27 cellular contexts compared by ENCODE assay signal in genomic region chr17:27452828-27453227, GRCh38.
"Had no signal": no experiment of that assay in that cellular context is flagged by ENCODE, and none has a peak within 500 bp of the region (broad histone marks: within the 10 kb centered on the region; RNA-seq: fewer than 3 reads in every experiment).

No MANE protein-coding gene starts in this region.

- H3K9me3 ChIP-seq: adrenal gland, SJCRH30 had no signal

- ATAC-seq: activated naive CD4-positive, alpha-beta T cell treated with anti-CD3 and anti-CD28 coated beads, Interleukin-2, amount 50 U/mL, for 72 hours; activated T-cell treated with anti-CD3 and anti-CD28 coated beads, Interleukin-2, amount 50 U/mL, for 72 hours; activated T-helper 17 cell treated with anti-CD3 and anti-CD28 coated beads, Interleukin-2, amount 50 U/mL, for 72 hours had no signal

- H3K27me3 Mint-ChIP-seq: activated T-helper 17 cell treated with anti-CD3 and anti-CD28 coated beads, Interleukin-2, amount 50 U/mL, for 72 hours had no signal

- DNase-seq: activated CD4-positive, alpha-beta memory T cell treated with anti-CD3 and anti-CD28 coated beads, Interleukin-2, amount 10 ng/mL, durations not matched to agents 7 days and 5 days; activated CD4-positive, alpha-beta T cell treated with anti-CD3 and anti-CD28 coated beads for 1 hour; activated CD4-positive, alpha-beta T cell treated with anti-CD3 and anti-CD28 coated beads for 48 hours; activated CD4-positive, CD25-positive, alpha-beta regulatory T cell; activated effector memory CD4-positive, alpha-beta T cell treated with anti-CD3 and anti-CD28 coated beads, Interleukin-2, amount 50 U/mL, for 16 hours; activated naive CD4-positive, alpha-beta T cell; activated T-cell treated with anti-CD3 and anti-CD28 coated beads, Interleukin-2, amount 50 U/mL, for 1 hour; activated T-cell treated with anti-CD3 and anti-CD28 coated beads, Interleukin-2, amount 50 U/mL, for 72 hours; adrenal gland; cerebellar nuclear complex; NCI-H1048; NCI-H1105 treated with DMSO at 0.1 percent for 48 hours; NCI-H1436; NCI-H1694; NCI-H1930; NCI-H2081 treated with DMSO at 0.1 percent for 48 hours; NCI-H345; NCI-H524 treated with DMSO at 0.1 percent for 48 hours; NCI-H748 treated with DMSO at 0.1 percent for 48 hours; NK-92 treated with Interleukin-12 subunit alpha and Interleukin-12 subunit beta, amount 100 ng/mL, for 24 hours; SHP77; WERI-Rb-1 had no signal

- H3K27ac Mint-ChIP-seq: activated CD4-positive, alpha-beta memory T cell treated with anti-CD3 and anti-CD28 coated beads, Interleukin-2, amount 10 ng/mL, durations not matched to agents 7 days and 5 days; activated naive CD4-positive, alpha-beta T cell treated with anti-CD3 and anti-CD28 coated beads, Interleukin-2, amount 50 U/mL, for 72 hours; activated T-cell treated with anti-CD3 and anti-CD28 coated beads, Interleukin-2, amount 50 U/mL, for 72 hours; activated T-helper 17 cell treated with anti-CD3 and anti-CD28 coated beads, Interleukin-2, amount 50 U/mL, for 72 hours; brain had no signal

- H3K4me3 ChIP-seq: adrenal gland, SJCRH30, SK-N-MC had no signal

- H3K36me3 ChIP-seq: adrenal gland, SJCRH30, WERI-Rb-1 had no signal

- H3K4me3 Mint-ChIP-seq: activated CD4-positive, alpha-beta memory T cell treated with anti-CD3 and anti-CD28 coated beads, Interleukin-2, amount 10 ng/mL, durations not matched to agents 7 days and 5 days; activated T-cell treated with anti-CD3 and anti-CD28 coated beads, Interleukin-2, amount 50 U/mL, for 72 hours; activated T-helper 17 cell treated with anti-CD3 and anti-CD28 coated beads, Interleukin-2, amount 50 U/mL, for 72 hours had no signal

- H3K9me3 Mint-ChIP-seq: activated CD4-positive, alpha-beta memory T cell treated with anti-CD3 and anti-CD28 coated beads, Interleukin-2, amount 10 ng/mL, durations not matched to agents 7 days and 5 days; activated naive CD4-positive, alpha-beta T cell treated with anti-CD3 and anti-CD28 coated beads, Interleukin-2, amount 50 U/mL, for 72 hours; activated T-cell treated with anti-CD3 and anti-CD28 coated beads, Interleukin-2, amount 50 U/mL, for 72 hours; activated T-helper 17 cell treated with anti-CD3 and anti-CD28 coated beads, Interleukin-2, amount 50 U/mL, for 72 hours had no signal

- H3K27me3 ChIP-seq: adrenal gland had no signal

- H3K36me3 Mint-ChIP-seq: brain had no signal

- H3K27ac ChIP-seq: adrenal gland, SJCRH30, SK-N-MC, WERI-Rb-1 had no signal
